ENCODE assay signal across 24 cellular contexts in the genomic region with DNA sequence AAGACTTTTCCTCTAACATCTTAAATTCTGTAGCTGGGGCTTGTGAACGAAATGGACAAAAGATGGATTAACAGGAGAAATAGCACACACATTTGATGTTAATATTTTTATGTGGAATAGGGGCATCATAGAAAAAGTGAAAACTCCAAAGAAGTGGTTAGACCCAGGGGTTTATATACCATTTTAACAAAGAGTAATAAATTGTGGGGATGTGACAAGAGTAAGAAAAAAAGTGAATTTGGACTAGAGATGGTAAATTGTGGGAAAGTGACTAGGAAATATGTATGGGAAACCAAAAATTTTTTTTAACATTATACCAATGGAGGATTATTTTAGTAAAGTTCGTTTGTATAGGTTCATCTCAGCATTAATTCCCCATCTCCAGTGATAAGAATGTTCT.
"Had no signal": no experiment of that assay in that cellular context is flagged by ENCODE, and none has a peak within 500 bp of the region (broad histone marks: within the 10 kb centered on the region; RNA-seq: fewer than 3 reads in every experiment).

No MANE protein-coding gene starts in this region.

- H3K36me3 ChIP-seq: stomach, suprapubic skin, thoracic aorta, thyroid gland, tibial artery, tibial nerve, transverse colon, upper lobe of left lung, upper lobe of right lung, uterus, vagina had no signal

- DNase-seq: stimulated activated CD4-positive, alpha-beta T cell treated with anti-CD3 and anti-CD28 coated beads, Interleukin-2, amount 100 ng/mL, for 48 hours; stimulated activated CD4-positive, alpha-beta T cell treated with anti-CD3 and anti-CD28 coated beads, Interleukin-4, amount 100 ng/mL, for 1 hour; stimulated activated CD4-positive, alpha-beta T cell treated with anti-CD3 and anti-CD28 coated beads, Interleukin-4, amount 100 ng/mL, for 24 hours; stimulated activated CD4-positive, alpha-beta T cell treated with anti-CD3 and anti-CD28 coated beads, Interleukin-4, amount 100 ng/mL, for 4 hours; stimulated activated CD8-positive, alpha-beta memory T cell treated with anti-CD3 and anti-CD28 coated beads, Interleukin-4, amount 100 ng/mL, for 48 hours; stimulated activated naive B cell treated with anti-CD40 and anti-IgM and Interleukin-4, amounts not matched to agents 10 μg/mL and 1 μg/mL and 100 μg/mL, for 72 hours; stimulated activated naive CD4-positive, alpha-beta T cell; stimulated activated naive CD4-positive, alpha-beta T cell treated with Interleukin-2 at 50 U/mL for 16 hours; stimulated activated naive CD8-positive, alpha-beta T cell treated with anti-CD3 and anti-CD28 coated beads, Interleukin-15, amount 100 ng/mL, for 72 hours; stimulated activated naive CD8-positive, alpha-beta T cell treated with anti-CD3 and anti-CD28 coated beads, Interleukin-15, Interleukin-2, amounts not matched to agents 100 U/mL and 50 U/mL, for 24 hours; stomach; substantia nigra; testis; thyroid gland; tibial artery; transverse colon; trophoblast cell; upper lobe of left lung; upper lobe of right lung; uterus had no signal

- H3K9me3 ChIP-seq: suprapubic skin, testis, thoracic aorta, thyroid gland, tibial artery, transverse colon, upper lobe of left lung, upper lobe of right lung, uterus, vagina had no signal

- H3K4me3 ChIP-seq: stomach, suprapubic skin, testis, thoracic aorta, thyroid gland, tibial artery, tibial nerve, transverse colon, upper lobe of left lung, upper lobe of right lung, uterus, vagina had no signal

- H3K4me1 ChIP-seq: stomach, suprapubic skin, testis, thyroid gland, tibial artery, tibial nerve, transverse colon, upper lobe of left lung, upper lobe of right lung, uterus, vagina had no signal

- H3K27ac ChIP-seq: stomach, suprapubic skin, testis, thoracic aorta, thyroid gland, tibial artery, tibial nerve, transverse colon, upper lobe of left lung, upper lobe of right lung, uterus, vagina had no signal
